ENCODE assay signal across 1 cellular context in the genomic region with DNA sequence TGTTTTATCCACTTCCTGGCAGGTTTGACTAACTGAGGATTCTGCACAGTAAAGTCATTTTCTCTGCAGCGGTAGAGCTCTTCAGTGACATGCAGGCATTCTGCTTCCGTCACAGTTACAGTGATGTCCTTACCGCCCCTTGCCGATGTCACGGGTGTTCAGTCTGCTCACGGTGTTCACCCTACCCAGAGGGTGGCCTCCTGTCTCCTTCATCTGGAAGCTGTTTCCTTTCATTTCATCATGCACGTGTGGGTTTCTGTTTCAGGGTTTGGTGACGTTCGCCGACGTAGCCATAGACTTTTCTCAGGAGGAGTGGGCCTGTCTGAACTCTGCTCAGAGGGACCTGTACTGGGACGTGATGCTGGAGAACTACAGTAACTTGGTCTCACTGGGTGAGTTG.
TF ChIP-seq lines count a peak whose summit lies in the region.

No MANE protein-coding gene starts in this region.

TF ChIP-seq in GM23338, 12 proteins besides CTCF, POLR2A, EP300 and RAD21 (continued from another document):
- no peak for TF ChIP-seq EZH2 (IDR thresholded peaks at IDR 0.05; ENCODE audit: low read depth, unreplicated experiment)
- no peak for TF ChIP-seq POLR2AphosphoS5 (IDR thresholded peaks at IDR 0.05; ENCODE audit: low read depth)
